ENCODE assay signal across 26 cellular contexts in genomic region chrY:17018126-17018525, GRCh38.
"Had no signal": no experiment of that assay in that cellular context is flagged by ENCODE, and none has a peak within 500 bp of the region (broad histone marks: within the 10 kb centered on the region; RNA-seq: fewer than 3 reads in every experiment).

No MANE protein-coding gene starts in this region.

- H3K4me3 ChIP-seq: stomach, suprapubic skin, testis, thoracic aorta, thyroid gland, tibial artery, tibial nerve, transverse colon, upper lobe of left lung, upper lobe of right lung, uterus, vagina had no signal

- H3K27ac ChIP-seq: stomach, suprapubic skin, testis, thoracic aorta, thyroid gland, tibial artery, tibial nerve, transverse colon, upper lobe of left lung, upper lobe of right lung, uterus, vagina had no signal

- H3K36me3 ChIP-seq: stomach, suprapubic skin, thoracic aorta, thyroid gland, tibial artery, tibial nerve, transverse colon, upper lobe of left lung, upper lobe of right lung, uterus, vagina had no signal

- H3K4me1 ChIP-seq: stomach, suprapubic skin, testis, thyroid gland, tibial artery, tibial nerve, transverse colon, upper lobe of left lung, upper lobe of right lung, uterus, vagina had no signal

- DNase-seq: stimulated activated CD4-positive, alpha-beta T cell treated with anti-CD3 and anti-CD28 coated beads, Interleukin-2, amount 100 ng/mL, for 48 hours; stimulated activated CD4-positive, alpha-beta T cell treated with anti-CD3 and anti-CD28 coated beads, Interleukin-4, amount 100 ng/mL, for 1 hour; stimulated activated CD4-positive, alpha-beta T cell treated with anti-CD3 and anti-CD28 coated beads, Interleukin-4, amount 100 ng/mL, for 24 hours; stimulated activated CD4-positive, alpha-beta T cell treated with anti-CD3 and anti-CD28 coated beads, Interleukin-4, amount 100 ng/mL, for 4 hours; stimulated activated CD8-positive, alpha-beta memory T cell treated with anti-CD3 and anti-CD28 coated beads, Interleukin-4, amount 100 ng/mL, for 48 hours; stimulated activated naive B cell treated with anti-CD40 and anti-IgM and Interleukin-4, amounts not matched to agents 10 μg/mL and 1 μg/mL and 100 μg/mL, for 72 hours; stimulated activated naive CD4-positive, alpha-beta T cell; stimulated activated naive CD4-positive, alpha-beta T cell treated with Interleukin-2 at 50 U/mL for 16 hours; stimulated activated naive CD8-positive, alpha-beta T cell treated with anti-CD3 and anti-CD28 coated beads, Interleukin-15, amount 100 ng/mL, for 72 hours; stimulated activated naive CD8-positive, alpha-beta T cell treated with anti-CD3 and anti-CD28 coated beads, Interleukin-15, Interleukin-2, amounts not matched to agents 100 U/mL and 50 U/mL, for 24 hours; stomach; substantia nigra; testis; thyroid gland; tibial artery; transverse colon; trophoblast cell; upper lobe of left lung; upper lobe of right lung; uterus had no signal

- H3K9me3 ChIP-seq: stomach, suprapubic skin, testis, thoracic aorta, thyroid gland, tibial artery, tibial nerve, transverse colon, upper lobe of left lung, upper lobe of right lung, uterus, vagina had no signal

- H3K27me3 ChIP-seq: stomach, suprapubic skin, testis, thyroid gland, tibial artery, tibial nerve, transverse colon, upper lobe of left lung, upper lobe of right lung, uterus, vagina had no signal

- ATAC-seq: stimulated activated effector memory CD8-positive, alpha-beta T cell treated with anti-CD3 and anti-CD28 coated beads, Interleukin-12 subunit alpha, Interleukin-12 subunit beta, amount 100 ng/mL, for 72 hours; stimulated activated memory B cell treated with anti-CD40 and anti-IgM and Interleukin-4, amounts not matched to agents 10 μg/mL and 1 μg/mL and 100 μg/mL, for 72 hours; stimulated activated naive B cell treated with anti-CD40 and anti-IgM and Interleukin-4, amounts not matched to agents 10 μg/mL and 1 μg/mL and 100 μg/mL, for 72 hours; stimulated activated naive CD8-positive, alpha-beta T cell treated with anti-CD3 and anti-CD28 coated beads, Interleukin-15, amount 100 ng/mL, for 72 hours; stimulated activated naive CD8-positive, alpha-beta T cell treated with anti-CD3 and anti-CD28 coated beads, Interleukin-15, Interleukin-2, amounts not matched to agents 100 U/mL and 50 U/mL, for 24 hours; upper lobe of right lung had no signal
